24 cellular contexts compared by ENCODE assay signal in genomic region chr9:127419306-127419705, GRCh38. TPM values are rescaled to one million over a fixed set of nuclear protein-coding genes. Genes with fewer than 3 reads are reported as not detected.
DNase-seq lines count a peak whose midpoint lies in the region; ATAC-seq and TF ChIP-seq lines count a peak whose summit lies in the region.
"Had no signal": no experiment of that assay in that cellular context is flagged by ENCODE, and none has a peak within 500 bp of the region (broad histone marks: within the 10 kb centered on the region; RNA-seq: fewer than 3 reads in every experiment).

No MANE protein-coding gene starts in this region.

- H3K27ac ChIP-seq in GM23248 (no peak overlapping the region), SK-N-MC (no peak overlapping the region), rectal smooth muscle tissue (ENCODE audit: low read depth, low read length) (peak overlapping the region; percentile 27), OCI-LY7 (ENCODE audit: low read depth, low read length, poor library complexity, severe bottlenecking) (no peak overlapping the region)
- H3K27ac ChIP-seq: Peyer's patch had no signal

- peaks cover 12% of the 10 kb centered on the region for H3K36me3 Mint-ChIP-seq in dendritic cell treated with granulocyte-macrophage colony-stimulating factor and Interleukin-4, amounts not matched to agents 40 ng/mL and 50 ng/mL, for 4 days (ENCODE audit: low read depth)
- H3K36me3 Mint-ChIP-seq in stimulated activated memory B cell treated with anti-CD40 and anti-IgM and Interleukin-4, amounts not matched to agents 10 μg/mL and 1 μg/mL and 100 μg/mL, for 72 hours, result peaks cover 5% of the 10 kb centered on the region
- H3K36me3 Mint-ChIP-seq: naive thymus-derived CD8-positive, alpha-beta T cell had no signal

- H3K4me1 ChIP-seq in GM23248 (ENCODE audit: insufficient read depth) (no peaks in the 10 kb centered on the region; the same call in 1 of the 2 replicates), rectal smooth muscle tissue (ENCODE audit: control insufficient read depth, insufficient read depth, low read length) (peaks cover 40% of the 10 kb centered on the region), OCI-LY7 (ENCODE audit: insufficient read depth, low read length, poor library complexity, severe bottlenecking) (peaks cover 9% of the 10 kb centered on the region)

- H4K20me1 ChIP-seq in GM23248 (ENCODE audit: insufficient read depth), result no peaks in the 10 kb centered on the region
- H4K20me1 ChIP-seq in OCI-LY7 (ENCODE audit: insufficient read depth, low read length), result no peaks in the 10 kb centered on the region

- CTCF ChIA-PET in OCI-LY7 (lab: Charles Lee; ENCODE audit: unreplicated experiment), result no interaction called here

- H3K9ac ChIP-seq in GM23248 (peak overlapping the region; percentile 68), SK-N-MC (ENCODE audit: insufficient read length) (peak overlapping the region; percentile 47), rectal smooth muscle tissue (ENCODE audit: low read length) (no peak overlapping the region)

- H3K27ac Mint-ChIP-seq in dendritic cell treated with granulocyte-macrophage colony-stimulating factor and Interleukin-4, amounts not matched to agents 40 ng/mL and 50 ng/mL, for 4 days, result peak overlapping the region; percentile 77
- no peak overlapping the region for H3K27ac Mint-ChIP-seq in stimulated activated memory B cell treated with anti-CD40 and anti-IgM and Interleukin-4, amounts not matched to agents 10 μg/mL and 1 μg/mL and 100 μg/mL, for 72 hours
- H3K27ac Mint-ChIP-seq: CD4-positive, alpha-beta memory T cell; mesothelial cell of epicardium had no signal

- no peaks in the 10 kb centered on the region for H3K9me2 ChIP-seq in GM23248 (ENCODE audit: insufficient read depth)
- H3K9me2 ChIP-seq in OCI-LY7 (ENCODE audit: insufficient read depth, low read length), result no peaks in the 10 kb centered on the region

- peak overlapping the region; percentile 69 for H2AFZ ChIP-seq in GM23248
- H2AFZ ChIP-seq in OCI-LY7 (ENCODE audit: low read length), result no peak overlapping the region

- H3K4me2 ChIP-seq in GM23248 (ENCODE audit: unreplicated experiment) (peak overlapping the region; percentile 68), OCI-LY7 (ENCODE audit: low read length) (no peak overlapping the region)

- H3K4me3 ChIP-seq in GM23248, result peak overlapping the region; percentile 70
- peak overlapping the region; percentile 54 for H3K4me3 ChIP-seq in SK-N-MC
- H3K4me3 ChIP-seq in rectal smooth muscle tissue (ENCODE audit: low read length), result no peak overlapping the region
- no peak overlapping the region for H3K4me3 ChIP-seq in OCI-LY7 (ENCODE audit: low read depth, low read length, poor library complexity, severe bottlenecking)
- H3K4me3 ChIP-seq: Peyer's patch had no signal

- H3F3A ChIP-seq in GM23248 (ENCODE audit: insufficient read depth), result no peaks in the 10 kb centered on the region

- no peaks in the 10 kb centered on the region for H3K9me3 ChIP-seq in GM23248 (ENCODE audit: low read depth)
- no peaks in the 10 kb centered on the region for H3K9me3 ChIP-seq in SK-N-MC (ENCODE audit: low read depth, low read length)
- H3K9me3 ChIP-seq in OCI-LY7 (ENCODE audit: low read length), result no peaks in the 10 kb centered on the region
- H3K9me3 ChIP-seq: Peyer's patch had no signal

- H3K79me2 ChIP-seq in GM23248 (ENCODE audit: insufficient read depth) (peaks cover 14% of the 10 kb centered on the region), OCI-LY7 (ENCODE audit: insufficient read depth, low read depth, low read length) (peaks cover 10% of the 10 kb centered on the region; the same call in 1 of the 2 replicates)

- ATAC-seq in stimulated activated memory B cell treated with anti-CD40 and anti-IgM and Interleukin-4, amounts not matched to agents 10 μg/mL and 1 μg/mL and 100 μg/mL, for 72 hours, result no peak
- ATAC-seq: left ventricle myocardium superior; naive thymus-derived CD8-positive, alpha-beta T cell; stimulated activated naive CD8-positive, alpha-beta T cell treated with anti-CD3 and anti-CD28 coated beads, Interleukin-15, Interleukin-2, amounts not matched to agents 100 U/mL and 50 U/mL, for 24 hours had no signal

- DNase-seq in GM23248, result no peak
- DNase-seq in SK-N-MC (ENCODE audit: low read depth, low spot score), result no peak
- no peak for DNase-seq in OCI-LY7 (ENCODE audit: low spot score)
- DNase-seq in T-helper 2 cell, result no peak
- DNase-seq: activated CD4-positive, alpha-beta T cell treated with anti-CD3 and anti-CD28 coated beads for 4 hours; activated T-cell treated with anti-CD3 and anti-CD28 coated beads, Interleukin-2, amount 50 U/mL, for 48 hours; CD4-positive, alpha-beta memory T cell; DMS53; GDM1; hypothalamus; Karpas-422; left ventricle myocardium superior; naive thymus-derived CD8-positive, alpha-beta T cell; NCI-H1092 treated with DMSO at 0.1 percent for 48 hours; NCI-H187 treated with DMSO at 0.1 percent for 48 hours; NCI-H524 treated with DMSO at 0.1 percent for 48 hours; Peyer's patch; retina; stimulated activated CD4-positive, alpha-beta T cell treated with anti-CD3 and anti-CD28 coated beads, Interleukin-4, amount 100 ng/mL, for 4 hours; stimulated activated naive CD8-positive, alpha-beta T cell treated with anti-CD3 and anti-CD28 coated beads, Interleukin-15, Interleukin-2, amounts not matched to agents 100 U/mL and 50 U/mL, for 24 hours had no signal

- 85% methylated on average over 7 of the region's 7 CpGs for WGBS in GM23248 (ENCODE audit: low coverage in 1 of 2, low lambda C conversion rate in 2 of 2, missing lambda C conversion rate in 2 of 2), 2 experiments

- H3K4me3 Mint-ChIP-seq in dendritic cell treated with granulocyte-macrophage colony-stimulating factor and Interleukin-4, amounts not matched to agents 40 ng/mL and 50 ng/mL, for 4 days, result no peak overlapping the region
- no peak overlapping the region for H3K4me3 Mint-ChIP-seq in stimulated activated memory B cell treated with anti-CD40 and anti-IgM and Interleukin-4, amounts not matched to agents 10 μg/mL and 1 μg/mL and 100 μg/mL, for 72 hours
- H3K4me3 Mint-ChIP-seq: mesothelial cell of epicardium had no signal

- peaks cover 17% of the 10 kb centered on the region for H3K27me3 Mint-ChIP-seq in dendritic cell treated with granulocyte-macrophage colony-stimulating factor and Interleukin-4, amounts not matched to agents 40 ng/mL and 50 ng/mL, for 4 days
- H3K27me3 Mint-ChIP-seq in stimulated activated memory B cell treated with anti-CD40 and anti-IgM and Interleukin-4, amounts not matched to agents 10 μg/mL and 1 μg/mL and 100 μg/mL, for 72 hours, result no peaks in the 10 kb centered on the region

- no peaks in the 10 kb centered on the region for H3K9me3 Mint-ChIP-seq in dendritic cell treated with granulocyte-macrophage colony-stimulating factor and Interleukin-4, amounts not matched to agents 40 ng/mL and 50 ng/mL, for 4 days
- H3K9me3 Mint-ChIP-seq in stimulated activated memory B cell treated with anti-CD40 and anti-IgM and Interleukin-4, amounts not matched to agents 10 μg/mL and 1 μg/mL and 100 μg/mL, for 72 hours, result no peaks in the 10 kb centered on the region
- H3K9me3 Mint-ChIP-seq: mesothelial cell of epicardium; naive thymus-derived CD8-positive, alpha-beta T cell had no signal

- H3K27me3 ChIP-seq in GM23248 (replicated peaks; ENCODE audit: insufficient read depth), result no peaks in the 10 kb centered on the region
- H3K27me3 ChIP-seq in rectal smooth muscle tissue (ENCODE audit: control insufficient read depth, insufficient read depth, low read length), result no peaks in the 10 kb centered on the region
- H3K27me3 ChIP-seq: Peyer's patch had no signal

- intact Hi-C loops in dendritic cell treated with granulocyte-macrophage colony-stimulating factor and Interleukin-4, amounts not matched to agents 40 ng/mL and 50 ng/mL, for 4 days (cut with micrococcal nuclease), result no loop called here
- intact Hi-C loops in OCI-LY7 (cut with micrococcal nuclease; ENCODE audit: unreplicated experiment), result no loop called here

- no peak for TF ChIP-seq CTCF in OCI-LY7 (conservative IDR thresholded peaks at IDR 0.05; ENCODE audit: low read length)

- H3K36me3 ChIP-seq in GM23248 (ENCODE audit: low read depth) (no peaks in the 10 kb centered on the region), SK-N-MC (ENCODE audit: insufficient read depth, low read length) (no peaks in the 10 kb centered on the region), rectal smooth muscle tissue (ENCODE audit: control insufficient read depth, insufficient read depth, low read length) (peaks cover 3% of the 10 kb centered on the region), OCI-LY7 (ENCODE audit: insufficient read depth, low read length) (no peaks in the 10 kb centered on the region)
- H3K36me3 ChIP-seq: Peyer's patch had no signal

- peaks cover 49% of the 10 kb centered on the region for H3K4me1 Mint-ChIP-seq in dendritic cell treated with granulocyte-macrophage colony-stimulating factor and Interleukin-4, amounts not matched to agents 40 ng/mL and 50 ng/mL, for 4 days (ENCODE audit: low read depth)
- H3K4me1 Mint-ChIP-seq in stimulated activated memory B cell treated with anti-CD40 and anti-IgM and Interleukin-4, amounts not matched to agents 10 μg/mL and 1 μg/mL and 100 μg/mL, for 72 hours, result peaks cover 26% of the 10 kb centered on the region

- POLR2A ChIA-PET in OCI-LY7 (lab: Charles Lee), result no interaction called here

- no TSS peak for BruUV-seq in OCI-LY7 (replicated peaks; lab: Mats Ljungman, UMichigan)

- in situ Hi-C loops in GM23248 (cut with MboI), result no loop called here

RNA-seq across cellular contexts. Expression of gene ZNF79, which starts 4.9 kb away (rescaled TPM):
- total RNA-seq in GM23248 (2014; rRNA removed; shearing (Covaris generic)), result 3.4 and 6.9 TPM in 2 replicates
- 4.2 and 4.4 TPM in 2 replicates for polyA plus RNA-seq in GM23248 (2016; fragmentation: Nextera tagmentation; extraction: Ambion mirVana)
- total RNA-seq in OCI-LY7 (2014; rRNA removed; shearing (Covaris generic)), result 14.1 and 14.9 TPM in 2 replicates
- total RNA-seq in OCI-LY7 (2022), result 9.3 and 9.4 TPM in 2 replicates

RNA-seq across cellular contexts. Expression of gene SLC2A8, which starts 22.3 kb away (rescaled TPM):
- 9.9 and 11.9 TPM in 2 replicates for total RNA-seq in GM23248 (2014; rRNA removed; shearing (Covaris generic))
- 8.7 and 9.6 TPM in 2 replicates for polyA plus RNA-seq in GM23248 (2016; fragmentation: Nextera tagmentation; extraction: Ambion mirVana)
- 5.6 and 11.9 TPM in 2 replicates for total RNA-seq in OCI-LY7 (2014; rRNA removed; shearing (Covaris generic))
- 18.0 and 19.6 TPM in 2 replicates for total RNA-seq in OCI-LY7 (2022)

RNA-seq across cellular contexts. Expression of gene RPL12, which starts 31.9 kb away (rescaled TPM):
- total RNA-seq in GM23248 (2014; rRNA removed; shearing (Covaris generic)), result 1,255 and 1,676 TPM in 2 replicates
- polyA plus RNA-seq in GM23248 (2016; fragmentation: Nextera tagmentation; extraction: Ambion mirVana), result 576 and 594 TPM in 2 replicates
- total RNA-seq in OCI-LY7 (2014; rRNA removed; shearing (Covaris generic)), result 1,855 and 1,868 TPM in 2 replicates
- total RNA-seq in OCI-LY7 (2022), result 1,622 and 1,726 TPM in 2 replicates

RNA-seq across cellular contexts. Expression of gene LRSAM1, which starts 32.0 kb away (rescaled TPM):
- 10.5 and 15.5 TPM in 2 replicates for total RNA-seq in GM23248 (2014; rRNA removed; shearing (Covaris generic))
- 14.9 TPM in 2 replicates for polyA plus RNA-seq in GM23248 (2016; fragmentation: Nextera tagmentation; extraction: Ambion mirVana)
- total RNA-seq in OCI-LY7 (2014; rRNA removed; shearing (Covaris generic)), result 13.6 and 20.8 TPM in 2 replicates
- total RNA-seq in OCI-LY7 (2022), result 32.2 and 34.1 TPM in 2 replicates

Comparison
In these comparisons a context has a peak if more than half of its experiments do, and no peak if none do; other contexts are left out.
1. H3K4me3 ChIP-seq: peak in GM23248 (single experiment) and SK-N-MC (single experiment); none in rectal smooth muscle tissue (single experiment) and OCI-LY7 (single experiment).